Comparison of ENCODE assay signal across 9 cellular contexts in the genomic region with DNA sequence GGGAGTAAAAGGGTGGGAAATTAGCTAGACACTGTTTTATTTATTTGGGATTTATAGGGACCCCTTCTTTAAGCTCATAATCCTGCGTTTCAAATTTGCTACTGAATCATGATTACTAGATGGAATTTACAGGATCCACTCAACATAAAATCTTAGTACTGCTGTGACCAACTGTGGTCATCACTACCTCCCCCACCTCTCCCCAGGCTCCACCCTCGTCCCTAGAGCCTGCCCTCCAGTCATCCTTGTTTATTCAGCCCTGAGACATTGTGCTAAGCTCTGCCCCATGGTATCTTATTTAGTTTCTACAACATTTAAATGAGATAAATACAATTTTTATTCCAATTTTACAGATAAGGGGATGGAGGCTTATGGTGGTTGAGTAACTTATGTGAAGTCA.
"Had no signal": no experiment of that assay in that cellular context is flagged by ENCODE, and none has a peak within 500 bp of the region (broad histone marks: within the 10 kb centered on the region; RNA-seq: fewer than 3 reads in every experiment).

No MANE protein-coding gene starts in this region.

- H3K4me3 ChIP-seq: GM23248, HAP-1, K562 had no signal

- ATAC-seq: HCT116, K562 had no signal

- H3K9ac ChIP-seq: GM23248 had no signal

- H3K9me3 ChIP-seq: HAP-1 had no signal

- H3K27ac ChIP-seq: GM23248 had no signal

- H3K4me3 Mint-ChIP-seq: HFFc6 had no signal

- H3K36me3 ChIP-seq: HAP-1 had no signal

- DNase-seq: GM23248, GOT3, H7, HFFc6, IMR-90, KG1 had no signal

- H2AFZ ChIP-seq: GM23248 had no signal

- H3K4me1 ChIP-seq: HAP-1 had no signal

- H3K27ac Mint-ChIP-seq: HFFc6 had no signal
